Comparison of ENCODE assay signal across 11 cellular contexts in genomic region chr7:114979388-114979787, GRCh38. TPM values are rescaled to one million over a fixed set of nuclear protein-coding genes. Genes with fewer than 3 reads are reported as not detected.
DNase-seq lines count a peak whose midpoint lies in the region; ATAC-seq and TF ChIP-seq lines count a peak whose summit lies in the region.
"Had no signal": no experiment of that assay in that cellular context is flagged by ENCODE, and none has a peak within 500 bp of the region (broad histone marks: within the 10 kb centered on the region; RNA-seq: fewer than 3 reads in every experiment).

No MANE protein-coding gene starts in this region.

- peaks cover 9 to 17% (median 14%) of the 10 kb centered on the region in 4 donors for H3K4me1 ChIP-seq in esophagus muscularis mucosa

- intact Hi-C loops in esophagus muscularis mucosa (cut with DNase I): no loop called here

- DNase-seq in AG09319 (ENCODE audit: extremely low read depth, low read depth) (peak; percentile 10), HT1080 (ENCODE audit: low read depth) (peak; percentile 4), memory B cell (ENCODE audit: low spot score in 2 of 2) (no peak), NCI-H1694 (lab: John Stamatoyannopoulos, UW) (no peak), esophagus muscularis mucosa (ENCODE audit: extremely low spot score) (no peak), HUDEP-2 (lab: John Stamatoyannopoulos, UW; ENCODE audit: unreplicated experiment in 76 of 76) (no peak)
- no peak for DNase-seq in effector memory CD8-positive, alpha-beta T cell
- DNase-seq: NCI-H1417 had no signal

- H3K27ac Mint-ChIP-seq in effector memory CD8-positive, alpha-beta T cell: peak overlapping the region in 1 of 2 donors; percentile 88
- peak overlapping the region; percentile 41 for H3K27ac Mint-ChIP-seq in memory B cell
- H3K27ac Mint-ChIP-seq: activated T-helper 2 cell treated with anti-CD3 and anti-CD28 coated beads, Interferon-gamma antibody, Interleukin-2, Interleukin-4, amounts not matched to agents 10 μg/mL and 5 μg/mL and 100 μg/mL, durations not matched to agents 14 hours and 24 hours and 36 hours had no signal

- H3K27me3 ChIP-seq in esophagus muscularis mucosa: no peaks in the 10 kb centered on the region

- peaks cover 42% of the 10 kb centered on the region for H3K36me3 Mint-ChIP-seq in effector memory CD8-positive, alpha-beta T cell (ENCODE audit: insufficient read depth)
- peaks cover 24% of the 10 kb centered on the region for H3K36me3 Mint-ChIP-seq in memory B cell

- peak; percentile 28 for ATAC-seq in effector memory CD8-positive, alpha-beta T cell (replicated peaks)
- ATAC-seq in memory B cell (ENCODE audit: low read depth) (no peak), HG02970 (IDR thresholded peaks at IDR 0.05; ENCODE audit: low FRiP score, unreplicated experiment) (no peak)

- TF ChIP-seq EP300 in esophagus muscularis mucosa (IDR thresholded peaks at IDR 0.05): no peak

- TF ChIP-seq CTCF in AG09319 (IDR thresholded peaks at IDR 0.05; ENCODE audit: low read depth, low read length) (no peak), esophagus muscularis mucosa (IDR thresholded peaks at IDR 0.05) (no peak)

- H3K36me3 ChIP-seq in esophagus muscularis mucosa: peaks cover 0 to 12% (median 0%) of the 10 kb centered on the region in 4 donors

- H3K27ac ChIP-seq in esophagus muscularis mucosa (replicated peaks in 1 of 4): no peak overlapping the region
- H3K27ac ChIP-seq: VCaP had no signal

- H3K4me3 Mint-ChIP-seq in effector memory CD8-positive, alpha-beta T cell: no peak overlapping the region
- H3K4me3 Mint-ChIP-seq in memory B cell: no peak overlapping the region

- no peak overlapping the region for H3K4me3 ChIP-seq in esophagus muscularis mucosa

- H3K9me3 ChIP-seq in esophagus muscularis mucosa: no peaks in the 10 kb centered on the region

- H3K9me3 Mint-ChIP-seq in effector memory CD8-positive, alpha-beta T cell: no peaks in the 10 kb centered on the region
- no peaks in the 10 kb centered on the region for H3K9me3 Mint-ChIP-seq in memory B cell
- H3K9me3 Mint-ChIP-seq: activated T-helper 2 cell treated with anti-CD3 and anti-CD28 coated beads, Interferon-gamma antibody, Interleukin-2, Interleukin-4, amounts not matched to agents 10 μg/mL and 5 μg/mL and 100 μg/mL, durations not matched to agents 14 hours and 24 hours and 36 hours had no signal

- TF ChIP-seq POLR2A in esophagus muscularis mucosa (IDR thresholded peaks at IDR 0.05; ENCODE audit: low read depth): no peak

- WGBS in esophagus muscularis mucosa: 39% methylated on average over 7 of the region's 7 CpGs

- no peaks in the 10 kb centered on the region for H3K27me3 Mint-ChIP-seq in effector memory CD8-positive, alpha-beta T cell
- no peaks in the 10 kb centered on the region for H3K27me3 Mint-ChIP-seq in memory B cell

- H3K4me1 Mint-ChIP-seq in effector memory CD8-positive, alpha-beta T cell (ENCODE audit: low read depth in 2 of 2): peaks cover 32 to 43% of the 10 kb centered on the region in 2 donors
- peaks cover 32% of the 10 kb centered on the region for H3K4me1 Mint-ChIP-seq in memory B cell

RNA-seq across cellular contexts. Expression of gene MDFIC, which starts 57.5 kb away (rescaled TPM):
- 32.5 and 33.3 TPM in 2 replicates for total RNA-seq in HT1080 (2014; rRNA removed; shearing (Covaris generic))
- polyA plus RNA-seq in HT1080 (2015; cell fraction: cytosol; rRNA removed): 18.3 and 21.4 TPM in 2 replicates
- polyA plus RNA-seq in HT1080 (2015; cell fraction: nucleus; rRNA removed): 8.2 and 10.9 TPM in 2 replicates
- 10 to 100 TPM; 34.5 to 71.3 (median 36.5) TPM for total RNA-seq in esophagus muscularis mucosa

Comparison
In these comparisons a context has a peak if more than half of its experiments do, and no peak if none do; other contexts are left out.
1. DNase-seq: peak in AG09319 (single experiment) and HT1080 (single experiment); none in effector memory CD8-positive, alpha-beta T cell (0 of 3), memory B cell (0 of 2), NCI-H1694 (single experiment), esophagus muscularis mucosa (single experiment) and HUDEP-2 (0 of 76).